3 cellular contexts compared by ENCODE assay signal in the genomic region with DNA sequence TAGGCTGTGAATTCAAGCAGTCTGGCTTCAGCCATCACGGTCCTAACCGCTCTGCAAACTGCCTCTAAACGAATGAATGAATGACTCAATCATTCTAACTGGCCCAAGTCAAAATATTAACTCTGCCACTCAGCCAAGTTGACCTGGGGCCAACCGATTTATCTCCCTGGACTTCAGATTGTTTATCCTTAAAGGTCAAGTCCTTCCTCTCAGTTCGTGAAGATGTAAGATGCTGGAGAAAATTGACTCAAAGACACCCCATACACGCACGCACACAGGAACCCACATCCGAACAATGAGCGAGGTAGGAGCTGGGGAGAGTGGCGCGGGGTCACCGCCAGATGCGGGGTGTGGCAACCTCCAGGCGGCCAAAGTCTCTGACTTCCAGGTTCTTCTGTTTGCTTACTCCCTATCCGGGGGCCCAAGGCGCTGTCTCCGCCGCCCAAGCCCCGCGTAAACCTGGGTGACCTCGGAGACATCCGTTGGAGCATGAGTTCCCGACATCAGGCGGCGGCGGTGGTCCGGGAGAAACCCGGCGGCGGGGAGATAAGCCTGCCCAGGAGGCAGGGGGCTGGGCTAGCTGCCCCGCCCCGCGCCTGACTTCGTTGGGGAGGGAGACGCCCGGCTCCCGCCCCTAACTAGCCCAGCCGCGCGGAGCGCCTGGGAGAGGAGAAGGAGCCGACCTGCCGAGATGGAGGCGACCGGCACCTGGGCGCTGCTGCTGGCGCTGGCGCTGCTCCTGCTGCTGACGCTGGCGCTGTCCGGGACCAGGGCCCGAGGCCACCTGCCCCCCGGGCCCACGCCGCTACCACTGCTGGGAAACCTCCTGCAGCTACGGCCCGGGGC.
TF ChIP-seq lines count a peak whose summit lies in the region.

A gene with protein sequence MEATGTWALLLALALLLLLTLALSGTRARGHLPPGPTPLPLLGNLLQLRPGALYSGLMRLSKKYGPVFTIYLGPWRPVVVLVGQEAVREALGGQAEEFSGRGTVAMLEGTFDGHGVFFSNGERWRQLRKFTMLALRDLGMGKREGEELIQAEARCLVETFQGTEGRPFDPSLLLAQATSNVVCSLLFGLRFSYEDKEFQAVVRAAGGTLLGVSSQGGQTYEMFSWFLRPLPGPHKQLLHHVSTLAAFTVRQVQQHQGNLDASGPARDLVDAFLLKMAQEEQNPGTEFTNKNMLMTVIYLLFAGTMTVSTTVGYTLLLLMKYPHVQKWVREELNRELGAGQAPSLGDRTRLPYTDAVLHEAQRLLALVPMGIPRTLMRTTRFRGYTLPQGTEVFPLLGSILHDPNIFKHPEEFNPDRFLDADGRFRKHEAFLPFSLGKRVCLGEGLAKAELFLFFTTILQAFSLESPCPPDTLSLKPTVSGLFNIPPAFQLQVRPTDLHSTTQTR (plus strand): TSS at position 646 of the 846 bp plus-strand sequence. CDS start 46 bp downstream, at position 692.

TF ChIP-seq in A549, 52 proteins besides CTCF, POLR2A, EP300 and RAD21 (continued from another document and continues in another):
- TF ChIP-seq, protein P1, sequence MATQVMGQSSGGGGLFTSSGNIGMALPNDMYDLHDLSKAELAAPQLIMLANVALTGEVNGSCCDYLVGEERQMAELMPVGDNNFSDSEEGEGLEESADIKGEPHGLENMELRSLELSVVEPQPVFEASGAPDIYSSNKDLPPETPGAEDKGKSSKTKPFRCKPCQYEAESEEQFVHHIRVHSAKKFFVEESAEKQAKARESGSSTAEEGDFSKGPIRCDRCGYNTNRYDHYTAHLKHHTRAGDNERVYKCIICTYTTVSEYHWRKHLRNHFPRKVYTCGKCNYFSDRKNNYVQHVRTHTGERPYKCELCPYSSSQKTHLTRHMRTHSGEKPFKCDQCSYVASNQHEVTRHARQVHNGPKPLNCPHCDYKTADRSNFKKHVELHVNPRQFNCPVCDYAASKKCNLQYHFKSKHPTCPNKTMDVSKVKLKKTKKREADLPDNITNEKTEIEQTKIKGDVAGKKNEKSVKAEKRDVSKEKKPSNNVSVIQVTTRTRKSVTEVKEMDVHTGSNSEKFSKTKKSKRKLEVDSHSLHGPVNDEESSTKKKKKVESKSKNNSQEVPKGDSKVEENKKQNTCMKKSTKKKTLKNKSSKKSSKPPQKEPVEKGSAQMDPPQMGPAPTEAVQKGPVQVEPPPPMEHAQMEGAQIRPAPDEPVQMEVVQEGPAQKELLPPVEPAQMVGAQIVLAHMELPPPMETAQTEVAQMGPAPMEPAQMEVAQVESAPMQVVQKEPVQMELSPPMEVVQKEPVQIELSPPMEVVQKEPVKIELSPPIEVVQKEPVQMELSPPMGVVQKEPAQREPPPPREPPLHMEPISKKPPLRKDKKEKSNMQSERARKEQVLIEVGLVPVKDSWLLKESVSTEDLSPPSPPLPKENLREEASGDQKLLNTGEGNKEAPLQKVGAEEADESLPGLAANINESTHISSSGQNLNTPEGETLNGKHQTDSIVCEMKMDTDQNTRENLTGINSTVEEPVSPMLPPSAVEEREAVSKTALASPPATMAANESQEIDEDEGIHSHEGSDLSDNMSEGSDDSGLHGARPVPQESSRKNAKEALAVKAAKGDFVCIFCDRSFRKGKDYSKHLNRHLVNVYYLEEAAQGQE (IDR thresholded peaks at IDR 0.05), result no peak
- TF ChIP-seq RNF2 (IDR thresholded peaks at IDR 0.05; ENCODE audit: borderline replicate concordance, low read depth), result no peak
- no peak for TF ChIP-seq EHMT2 (IDR thresholded peaks at IDR 0.05; ENCODE audit: low read depth)
- TF ChIP-seq, protein P2, sequence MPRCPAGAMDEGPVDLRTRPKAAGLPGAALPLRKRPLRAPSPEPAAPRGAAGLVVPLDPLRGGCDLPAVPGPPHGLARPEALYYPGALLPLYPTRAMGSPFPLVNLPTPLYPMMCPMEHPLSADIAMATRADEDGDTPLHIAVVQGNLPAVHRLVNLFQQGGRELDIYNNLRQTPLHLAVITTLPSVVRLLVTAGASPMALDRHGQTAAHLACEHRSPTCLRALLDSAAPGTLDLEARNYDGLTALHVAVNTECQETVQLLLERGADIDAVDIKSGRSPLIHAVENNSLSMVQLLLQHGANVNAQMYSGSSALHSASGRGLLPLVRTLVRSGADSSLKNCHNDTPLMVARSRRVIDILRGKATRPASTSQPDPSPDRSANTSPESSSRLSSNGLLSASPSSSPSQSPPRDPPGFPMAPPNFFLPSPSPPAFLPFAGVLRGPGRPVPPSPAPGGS (IDR thresholded peaks at IDR 0.05), result 0 out of 3 replicates have a peak, but pooled peaks have one; percentile 34
- no peak for TF ChIP-seq CHD4 (IDR thresholded peaks at IDR 0.05; ENCODE audit: borderline replicate concordance)
- TF ChIP-seq JUNB (IDR thresholded peaks at IDR 0.05), result no peak
- no peak for TF ChIP-seq ZC3H11A (IDR thresholded peaks at IDR 0.05)
- no peak for TF ChIP-seq RCOR1 (IDR thresholded peaks at IDR 0.05; ENCODE audit: low read depth, low read length)
- TF ChIP-seq HOXB5 (CRISPR knock-in tag; IDR thresholded peaks at IDR 0.05), result no peak
- peak; percentile 51; the same call in 1 of the 2 replicates for TF ChIP-seq GATA3 (IDR thresholded peaks at IDR 0.05; ENCODE audit: borderline replicate concordance)
- peak; percentile 55; the same call in 1 of the 2 replicates for TF ChIP-seq HOXB13 (CRISPR knock-in tag; IDR thresholded peaks at IDR 0.05; ENCODE audit: low read depth)
- TF ChIP-seq BHLHE40 (IDR thresholded peaks at IDR 0.05; ENCODE audit: low read depth, low read length), result no peak
- TF ChIP-seq NPAS2 (CRISPR knock-in tag; IDR thresholded peaks at IDR 0.05; ENCODE audit: borderline replicate concordance), result no peak
- TF ChIP-seq RARB (CRISPR knock-in tag; IDR thresholded peaks at IDR 0.05), result no peak
- TF ChIP-seq KDM1A (IDR thresholded peaks at IDR 0.05; ENCODE audit: low read depth), result no peak

TF ChIP-seq in K562, 482 proteins besides CTCF, POLR2A, EP300 and RAD21 (continued from another document):
- TF ChIP-seq, protein P3, sequence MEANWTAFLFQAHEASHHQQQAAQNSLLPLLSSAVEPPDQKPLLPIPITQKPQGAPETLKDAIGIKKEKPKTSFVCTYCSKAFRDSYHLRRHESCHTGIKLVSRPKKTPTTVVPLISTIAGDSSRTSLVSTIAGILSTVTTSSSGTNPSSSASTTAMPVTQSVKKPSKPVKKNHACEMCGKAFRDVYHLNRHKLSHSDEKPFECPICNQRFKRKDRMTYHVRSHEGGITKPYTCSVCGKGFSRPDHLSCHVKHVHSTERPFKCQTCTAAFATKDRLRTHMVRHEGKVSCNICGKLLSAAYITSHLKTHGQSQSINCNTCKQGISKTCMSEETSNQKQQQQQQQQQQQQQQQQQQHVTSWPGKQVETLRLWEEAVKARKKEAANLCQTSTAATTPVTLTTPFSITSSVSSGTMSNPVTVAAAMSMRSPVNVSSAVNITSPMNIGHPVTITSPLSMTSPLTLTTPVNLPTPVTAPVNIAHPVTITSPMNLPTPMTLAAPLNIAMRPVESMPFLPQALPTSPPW (CRISPR knock-in tag; IDR thresholded peaks at IDR 0.05), result peak; percentile 44; the same call in 1 of the 2 replicates
- TF ChIP-seq LARP7 (IDR thresholded peaks at IDR 0.05), result no peak
- TF ChIP-seq, protein P4, sequence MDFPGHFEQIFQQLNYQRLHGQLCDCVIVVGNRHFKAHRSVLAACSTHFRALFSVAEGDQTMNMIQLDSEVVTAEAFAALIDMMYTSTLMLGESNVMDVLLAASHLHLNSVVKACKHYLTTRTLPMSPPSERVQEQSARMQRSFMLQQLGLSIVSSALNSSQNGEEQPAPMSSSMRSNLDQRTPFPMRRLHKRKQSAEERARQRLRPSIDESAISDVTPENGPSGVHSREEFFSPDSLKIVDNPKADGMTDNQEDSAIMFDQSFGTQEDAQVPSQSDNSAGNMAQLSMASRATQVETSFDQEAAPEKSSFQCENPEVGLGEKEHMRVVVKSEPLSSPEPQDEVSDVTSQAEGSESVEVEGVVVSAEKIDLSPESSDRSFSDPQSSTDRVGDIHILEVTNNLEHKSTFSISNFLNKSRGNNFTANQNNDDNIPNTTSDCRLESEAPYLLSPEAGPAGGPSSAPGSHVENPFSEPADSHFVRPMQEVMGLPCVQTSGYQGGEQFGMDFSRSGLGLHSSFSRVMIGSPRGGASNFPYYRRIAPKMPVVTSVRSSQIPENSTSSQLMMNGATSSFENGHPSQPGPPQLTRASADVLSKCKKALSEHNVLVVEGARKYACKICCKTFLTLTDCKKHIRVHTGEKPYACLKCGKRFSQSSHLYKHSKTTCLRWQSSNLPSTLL (IDR thresholded peaks at IDR 0.05), result no peak
- TF ChIP-seq, protein P5, sequence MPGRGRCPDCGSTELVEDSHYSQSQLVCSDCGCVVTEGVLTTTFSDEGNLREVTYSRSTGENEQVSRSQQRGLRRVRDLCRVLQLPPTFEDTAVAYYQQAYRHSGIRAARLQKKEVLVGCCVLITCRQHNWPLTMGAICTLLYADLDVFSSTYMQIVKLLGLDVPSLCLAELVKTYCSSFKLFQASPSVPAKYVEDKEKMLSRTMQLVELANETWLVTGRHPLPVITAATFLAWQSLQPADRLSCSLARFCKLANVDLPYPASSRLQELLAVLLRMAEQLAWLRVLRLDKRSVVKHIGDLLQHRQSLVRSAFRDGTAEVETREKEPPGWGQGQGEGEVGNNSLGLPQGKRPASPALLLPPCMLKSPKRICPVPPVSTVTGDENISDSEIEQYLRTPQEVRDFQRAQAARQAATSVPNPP (IDR thresholded peaks at IDR 0.05; ENCODE audit: borderline replicate concordance, insufficient read depth, insufficient read length), result no peak
- TF ChIP-seq CBFA2T3 (IDR thresholded peaks at IDR 0.05), result peak; percentile 63

TF ChIP-seq in HepG2, 621 proteins besides CTCF, POLR2A, EP300 and RAD21 (continued from another document and continues in another):
- no peak for TF ChIP-seq ZNF605 (CRISPR knock-in tag; IDR thresholded peaks at IDR 0.05)
- TF ChIP-seq, protein P6, sequence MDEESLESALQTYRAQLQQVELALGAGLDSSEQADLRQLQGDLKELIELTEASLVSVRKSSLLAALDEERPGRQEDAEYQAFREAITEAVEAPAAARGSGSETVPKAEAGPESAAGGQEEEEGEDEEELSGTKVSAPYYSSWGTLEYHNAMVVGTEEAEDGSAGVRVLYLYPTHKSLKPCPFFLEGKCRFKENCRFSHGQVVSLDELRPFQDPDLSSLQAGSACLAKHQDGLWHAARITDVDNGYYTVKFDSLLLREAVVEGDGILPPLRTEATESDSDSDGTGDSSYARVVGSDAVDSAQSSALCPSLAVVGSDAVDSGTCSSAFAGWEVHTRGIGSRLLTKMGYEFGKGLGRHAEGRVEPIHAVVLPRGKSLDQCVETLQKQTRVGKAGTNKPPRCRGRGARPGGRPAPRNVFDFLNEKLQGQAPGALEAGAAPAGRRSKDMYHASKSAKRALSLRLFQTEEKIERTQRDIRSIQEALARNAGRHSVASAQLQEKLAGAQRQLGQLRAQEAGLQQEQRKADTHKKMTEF (CRISPR knock-in tag; IDR thresholded peaks at IDR 0.05), result peak; percentile 49; the same call in 1 of the 2 replicates
- TF ChIP-seq NCOR1 (IDR thresholded peaks at IDR 0.05; ENCODE audit: borderline replicate concordance, low read length), result no peak
- TF ChIP-seq, protein P7, sequence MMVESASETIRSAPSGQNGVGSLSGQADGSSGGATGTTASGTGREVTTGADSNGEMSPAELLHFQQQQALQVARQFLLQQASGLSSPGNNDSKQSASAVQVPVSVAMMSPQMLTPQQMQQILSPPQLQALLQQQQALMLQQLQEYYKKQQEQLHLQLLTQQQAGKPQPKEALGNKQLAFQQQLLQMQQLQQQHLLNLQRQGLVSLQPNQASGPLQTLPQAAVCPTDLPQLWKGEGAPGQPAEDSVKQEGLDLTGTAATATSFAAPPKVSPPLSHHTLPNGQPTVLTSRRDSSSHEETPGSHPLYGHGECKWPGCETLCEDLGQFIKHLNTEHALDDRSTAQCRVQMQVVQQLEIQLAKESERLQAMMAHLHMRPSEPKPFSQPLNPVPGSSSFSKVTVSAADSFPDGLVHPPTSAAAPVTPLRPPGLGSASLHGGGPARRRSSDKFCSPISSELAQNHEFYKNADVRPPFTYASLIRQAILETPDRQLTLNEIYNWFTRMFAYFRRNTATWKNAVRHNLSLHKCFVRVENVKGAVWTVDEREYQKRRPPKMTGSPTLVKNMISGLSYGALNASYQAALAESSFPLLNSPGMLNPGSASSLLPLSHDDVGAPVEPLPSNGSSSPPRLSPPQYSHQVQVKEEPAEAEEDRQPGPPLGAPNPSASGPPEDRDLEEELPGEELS (CRISPR knock-in tag; IDR thresholded peaks at IDR 0.05), result 0 out of 2 replicates have a peak, but pooled peaks have one; percentile 22
- TF ChIP-seq, protein P8, sequence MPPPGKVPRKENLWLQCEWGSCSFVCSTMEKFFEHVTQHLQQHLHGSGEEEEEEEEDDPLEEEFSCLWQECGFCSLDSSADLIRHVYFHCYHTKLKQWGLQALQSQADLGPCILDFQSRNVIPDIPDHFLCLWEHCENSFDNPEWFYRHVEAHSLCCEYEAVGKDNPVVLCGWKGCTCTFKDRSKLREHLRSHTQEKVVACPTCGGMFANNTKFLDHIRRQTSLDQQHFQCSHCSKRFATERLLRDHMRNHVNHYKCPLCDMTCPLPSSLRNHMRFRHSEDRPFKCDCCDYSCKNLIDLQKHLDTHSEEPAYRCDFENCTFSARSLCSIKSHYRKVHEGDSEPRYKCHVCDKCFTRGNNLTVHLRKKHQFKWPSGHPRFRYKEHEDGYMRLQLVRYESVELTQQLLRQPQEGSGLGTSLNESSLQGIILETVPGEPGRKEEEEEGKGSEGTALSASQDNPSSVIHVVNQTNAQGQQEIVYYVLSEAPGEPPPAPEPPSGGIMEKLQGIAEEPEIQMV (CRISPR knock-in tag; IDR thresholded peaks at IDR 0.05; ENCODE audit: low read depth), result no peak
- TF ChIP-seq, protein P9, sequence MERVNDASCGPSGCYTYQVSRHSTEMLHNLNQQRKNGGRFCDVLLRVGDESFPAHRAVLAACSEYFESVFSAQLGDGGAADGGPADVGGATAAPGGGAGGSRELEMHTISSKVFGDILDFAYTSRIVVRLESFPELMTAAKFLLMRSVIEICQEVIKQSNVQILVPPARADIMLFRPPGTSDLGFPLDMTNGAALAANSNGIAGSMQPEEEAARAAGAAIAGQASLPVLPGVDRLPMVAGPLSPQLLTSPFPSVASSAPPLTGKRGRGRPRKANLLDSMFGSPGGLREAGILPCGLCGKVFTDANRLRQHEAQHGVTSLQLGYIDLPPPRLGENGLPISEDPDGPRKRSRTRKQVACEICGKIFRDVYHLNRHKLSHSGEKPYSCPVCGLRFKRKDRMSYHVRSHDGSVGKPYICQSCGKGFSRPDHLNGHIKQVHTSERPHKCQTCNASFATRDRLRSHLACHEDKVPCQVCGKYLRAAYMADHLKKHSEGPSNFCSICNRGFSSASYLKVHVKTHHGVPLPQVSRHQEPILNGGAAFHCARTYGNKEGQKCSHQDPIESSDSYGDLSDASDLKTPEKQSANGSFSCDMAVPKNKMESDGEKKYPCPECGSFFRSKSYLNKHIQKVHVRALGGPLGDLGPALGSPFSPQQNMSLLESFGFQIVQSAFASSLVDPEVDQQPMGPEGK (CRISPR knock-in tag; IDR thresholded peaks at IDR 0.05), result 0 out of 2 replicates have a peak, but pooled peaks have one; percentile 34
- TF ChIP-seq SATB2 (CRISPR knock-in tag; IDR thresholded peaks at IDR 0.05), result no peak
- TF ChIP-seq NFYC (CRISPR knock-in tag; IDR thresholded peaks at IDR 0.05), result no peak
- TF ChIP-seq ZNF782 (CRISPR knock-in tag; IDR thresholded peaks at IDR 0.05; ENCODE audit: borderline replicate concordance), result no peak
- TF ChIP-seq ZNF180 (CRISPR knock-in tag; IDR thresholded peaks at IDR 0.05; ENCODE audit: borderline replicate concordance, low read depth), result no peak
